ENCODE assay signal across 1 cellular context in genomic region chr1:89524369-89525168, GRCh38.
TF ChIP-seq lines count a peak whose summit lies in the region.

LRRC8B (plus strand) TSS chr1:89524829; CDS start chr1:89582651, 57,822 bp downstream.

TF ChIP-seq in H1, 55 proteins besides CTCF, POLR2A, EP300 and RAD21:
- TF ChIP-seq ATF2 (IDR thresholded peaks at IDR 0.05; ENCODE audit: low read length) (0 out of 2 replicates have a peak, but pooled peaks have one; percentile 16), POLR2AphosphoS5 (IDR thresholded peaks at IDR 0.05; ENCODE audit: low read depth, low read length) (peak; percentile 82), RBBP5 (IDR thresholded peaks at IDR 0.05; ENCODE audit: borderline replicate concordance, low read depth, low read length) (peak; percentile 94), HDAC6 (IDR thresholded peaks at IDR 0.05; ENCODE audit: low read depth, low read length) (no peak), ASH2L (IDR thresholded peaks at IDR 0.05; ENCODE audit: low read length) (peak; percentile 59), TAF7 (optimal IDR thresholded peaks at IDR 0.05; ENCODE audit: borderline replicate concordance, low read depth, low read length) (peak; percentile 45), KDM1A (IDR thresholded peaks at IDR 0.05; ENCODE audit: borderline replicate concordance, low read length) (peak; percentile 24; the same call in 1 of the 2 replicates), E2F6 (IDR thresholded peaks at IDR 0.05) (peak; percentile 0), YY1 (IDR thresholded peaks at IDR 0.05; ENCODE audit: low read depth, low read length) (0 out of 2 replicates have a peak, but pooled peaks have one; percentile 14), PHF8 (conservative IDR thresholded peaks at IDR 0.05; ENCODE audit: low read depth, low read length) (peak; percentile 84), CEBPB (IDR thresholded peaks at IDR 0.05; ENCODE audit: low read depth, low read length) (no peak), MAX (IDR thresholded peaks at IDR 0.05) (peak; percentile 82), TCF12 (IDR thresholded peaks at IDR 0.05; ENCODE audit: low read depth, low read length) (peak; percentile 5; the same call in 1 of the 2 replicates), JUND (IDR thresholded peaks at IDR 0.05; ENCODE audit: low read length) (peak; percentile 46), RFX5 (IDR thresholded peaks at IDR 0.05; ENCODE audit: borderline replicate concordance, low read depth, low read length) (no peak), TAF1 (IDR thresholded peaks at IDR 0.05; ENCODE audit: low read depth, low read length) (peak; percentile 85), TBP (IDR thresholded peaks at IDR 0.05; ENCODE audit: low read depth, low read length) (peak; percentile 79), BACH1 (IDR thresholded peaks at IDR 0.05; ENCODE audit: low read length) (peak; percentile 37; the same call in 1 of the 2 replicates), KDM4A (IDR thresholded peaks at IDR 0.05; ENCODE audit: low read depth, low read length, severe bottlenecking) (peak; percentile 99), CREB1 (IDR thresholded peaks at IDR 0.05) (peak; percentile 86), GABPA (IDR thresholded peaks at IDR 0.05; ENCODE audit: borderline replicate concordance, insufficient read depth, low read length) (no peak), MAFK (IDR thresholded peaks at IDR 0.05; ENCODE audit: low read depth, low read length) (peak; percentile 9; the same call in 1 of the 2 replicates), RNF2 (IDR thresholded peaks at IDR 0.05; ENCODE audit: borderline replicate concordance, low read depth, low read length, missing control alignments, poor library complexity, severe bottlenecking) (peak; percentile 53), SIN3A (conservative IDR thresholded peaks at IDR 0.05 in 1 of 2, IDR thresholded peaks at IDR 0.05 in 1 of 2; ENCODE audit: low read depth in 1 of 2, low read length in 2 of 2) (peak in 1 of 2 experiments; percentile 71; a peak in 2 of 4 replicates), GTF2F1 (IDR thresholded peaks at IDR 0.05; ENCODE audit: borderline replicate concordance, low read depth, low read length) (no peak), SUZ12 (IDR thresholded peaks at IDR 0.05; ENCODE audit: low read length) (no peak), HDAC2 (IDR thresholded peaks at IDR 0.05; ENCODE audit: borderline replicate concordance in 1 of 2, low read depth in 2 of 2, low read length in 2 of 2) (no peak; a peak in 1 of 4 replicates)
TF ChIP-seq in H1: peak in this region for 20.
